ENCODE assay signal across 1 cellular context in the genomic region with DNA sequence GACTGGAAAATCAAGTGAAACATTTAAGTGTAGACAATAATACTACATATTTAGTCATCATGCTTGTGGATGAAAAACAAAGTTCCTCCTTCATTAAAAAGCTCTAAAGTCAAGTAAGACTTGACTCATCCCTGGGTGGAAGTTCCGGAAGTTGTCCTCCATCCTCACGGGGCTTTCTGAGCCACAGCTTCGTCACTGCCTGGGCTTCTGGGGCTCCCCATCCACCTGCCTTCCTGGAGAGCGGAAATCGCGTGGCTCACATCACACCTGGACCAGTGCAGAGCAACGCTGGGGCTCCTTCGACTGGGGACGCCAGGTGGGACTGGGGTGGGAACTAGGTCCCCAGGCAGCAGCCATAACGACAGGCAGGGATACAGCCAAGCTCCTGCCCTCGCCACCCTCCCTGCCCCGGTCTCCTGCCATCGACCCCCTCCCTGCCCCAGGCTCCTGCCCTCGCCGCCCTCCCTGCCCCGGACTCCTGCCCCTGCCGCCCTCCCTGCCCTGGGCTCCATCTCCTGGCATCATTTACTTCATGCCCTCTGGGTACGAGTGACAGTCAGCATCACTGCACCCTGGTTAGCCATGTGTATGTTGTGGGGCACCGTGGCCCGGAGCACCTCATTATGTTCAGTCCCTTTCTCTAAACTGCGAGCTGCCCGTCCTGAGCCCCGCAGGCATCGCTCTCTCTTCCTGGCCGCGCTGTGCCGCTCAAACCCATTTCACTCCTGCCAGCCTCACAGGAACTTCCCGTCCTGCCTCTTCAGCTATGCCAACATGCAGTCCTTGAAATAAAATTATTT.
TF ChIP-seq lines count a peak whose summit lies in the region.

No MANE protein-coding gene starts in this region.

TF ChIP-seq in IMR-90, 13 proteins besides CTCF, POLR2A, EP300 and RAD21:
- TF ChIP-seq, protein P1, sequence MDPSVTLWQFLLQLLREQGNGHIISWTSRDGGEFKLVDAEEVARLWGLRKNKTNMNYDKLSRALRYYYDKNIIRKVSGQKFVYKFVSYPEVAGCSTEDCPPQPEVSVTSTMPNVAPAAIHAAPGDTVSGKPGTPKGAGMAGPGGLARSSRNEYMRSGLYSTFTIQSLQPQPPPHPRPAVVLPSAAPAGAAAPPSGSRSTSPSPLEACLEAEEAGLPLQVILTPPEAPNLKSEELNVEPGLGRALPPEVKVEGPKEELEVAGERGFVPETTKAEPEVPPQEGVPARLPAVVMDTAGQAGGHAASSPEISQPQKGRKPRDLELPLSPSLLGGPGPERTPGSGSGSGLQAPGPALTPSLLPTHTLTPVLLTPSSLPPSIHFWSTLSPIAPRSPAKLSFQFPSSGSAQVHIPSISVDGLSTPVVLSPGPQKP (IDR thresholded peaks at IDR 0.05; ENCODE audit: borderline replicate concordance, low read depth, low read length) = no peak
- TF ChIP-seq RCOR1 (IDR thresholded peaks at IDR 0.05; ENCODE audit: insufficient replicate concordance, low read length) (no peak), BHLHE40 (IDR thresholded peaks at IDR 0.05; ENCODE audit: low read depth, low read length) (no peak), MAZ (IDR thresholded peaks at IDR 0.05; ENCODE audit: borderline replicate concordance, low read depth, low read length) (no peak), RFX5 (IDR thresholded peaks at IDR 0.05; ENCODE audit: low read depth, low read length) (no peak), MXI1 (IDR thresholded peaks at IDR 0.05; ENCODE audit: borderline replicate concordance, low read depth, low read length) (no peak), SMC3 (IDR thresholded peaks at IDR 0.05; ENCODE audit: low read depth, low read length) (no peak), CEBPB (IDR thresholded peaks at IDR 0.05; ENCODE audit: low read depth, low read length) (no peak), FOS (IDR thresholded peaks at IDR 0.05; ENCODE audit: low read depth, low read length) (no peak), MAFK (IDR thresholded peaks at IDR 0.05; ENCODE audit: low read depth, low read length) (no peak), NFE2L2 (IDR thresholded peaks at IDR 0.05; ENCODE audit: low read depth, low read length) (no peak), USF2 (IDR thresholded peaks at IDR 0.05; ENCODE audit: low read depth, low read length) (no peak), CHD1 (IDR thresholded peaks at IDR 0.05; ENCODE audit: low read depth, low read length) (no peak)
